ENCODE assay signal across 8 cellular contexts in genomic region chr11:111736191-111736590, GRCh38. TPM values are rescaled to one million over a fixed set of nuclear protein-coding genes. Genes with fewer than 3 reads are reported as not detected.
DNase-seq lines count a peak whose midpoint lies in the region; ATAC-seq and TF ChIP-seq lines count a peak whose summit lies in the region.

No MANE protein-coding gene starts in this region.

- peak overlapping the region; percentile 71 for H2AFZ ChIP-seq in ACC112 (ENCODE audit: low read length, unreplicated experiment)

- peaks cover 2% of the 10 kb centered on the region for H3K36me3 Mint-ChIP-seq in neural crest cell (ENCODE audit: low read depth)
- peaks cover 20% of the 10 kb centered on the region for H3K36me3 Mint-ChIP-seq in activated naive CD4-positive, alpha-beta T cell treated with anti-CD3 and anti-CD28 coated beads, Interleukin-2, amount 10 ng/mL, durations not matched to agents 7 days and 5 days

- no peak for ATAC-seq in GM19463 (IDR thresholded peaks at IDR 0.05; ENCODE audit: unreplicated experiment)

- H3K4me3 Mint-ChIP-seq in neural crest cell = peak overlapping the region; percentile 74
- H3K4me3 Mint-ChIP-seq in activated naive CD4-positive, alpha-beta T cell treated with anti-CD3 and anti-CD28 coated beads, Interleukin-2, amount 10 ng/mL, durations not matched to agents 7 days and 5 days = no peak overlapping the region

- peak overlapping the region; percentile 4 for H3K4me3 ChIP-seq in ACC112 (ENCODE audit: low read depth, low read length)

- H3K9me3 Mint-ChIP-seq in neural crest cell = no peaks in the 10 kb centered on the region
- H3K9me3 Mint-ChIP-seq in activated naive CD4-positive, alpha-beta T cell treated with anti-CD3 and anti-CD28 coated beads, Interleukin-2, amount 10 ng/mL, durations not matched to agents 7 days and 5 days = no peaks in the 10 kb centered on the region

- DNase-seq in RWPE1 (ENCODE audit: low spot score) (no peak), fibroblast of gingiva (ENCODE audit: low read depth) (peak; percentile 76), neural crest cell (ENCODE audit: low read depth, low spot score) (no peak), NCI-H1092 (lab: John Stamatoyannopoulos, UW) (no peak), SK-N-DZ (ENCODE audit: low spot score) (no peak)
- no peak for DNase-seq in activated naive CD4-positive, alpha-beta T cell treated with anti-CD3 and anti-CD28 coated beads, Interleukin-2, amount 10 ng/mL, durations not matched to agents 7 days and 5 days

- peaks cover 8% of the 10 kb centered on the region; the same call in 1 of the 2 replicates for H3K36me3 ChIP-seq in ACC112 (ENCODE audit: insufficient read depth, low read length)

- TF ChIP-seq CTCF in RWPE1 (conservative IDR thresholded peaks at IDR 0.05; ENCODE audit: low read depth) = no peak
- TF ChIP-seq CTCF in neural crest cell (conservative IDR thresholded peaks at IDR 0.05) = no peak

- H3K27ac ChIP-seq in ACC112 (ENCODE audit: low read depth, low read length) (peak overlapping the region; percentile 98), RWPE1 (peak overlapping the region; percentile 87)

- H3K4me1 Mint-ChIP-seq in neural crest cell = peaks cover 64% of the 10 kb centered on the region
- H3K4me1 Mint-ChIP-seq in activated naive CD4-positive, alpha-beta T cell treated with anti-CD3 and anti-CD28 coated beads, Interleukin-2, amount 10 ng/mL, durations not matched to agents 7 days and 5 days = peaks cover 2% of the 10 kb centered on the region

- peaks cover 66% of the 10 kb centered on the region for H3K4me1 ChIP-seq in ACC112 (ENCODE audit: control insufficient read depth, insufficient read depth, low read length, unreplicated experiment)

- H3K79me2 ChIP-seq in ACC112 (ENCODE audit: control insufficient read depth, insufficient read depth, low read length, unreplicated experiment) = no peaks in the 10 kb centered on the region

- no peaks in the 10 kb centered on the region for H3K27me3 ChIP-seq in ACC112 (ENCODE audit: insufficient read depth, low read length)

- H3K27ac Mint-ChIP-seq in neural crest cell (ENCODE audit: unreplicated experiment) = peak overlapping the region; percentile 97
- no peak overlapping the region for H3K27ac Mint-ChIP-seq in activated naive CD4-positive, alpha-beta T cell treated with anti-CD3 and anti-CD28 coated beads, Interleukin-2, amount 10 ng/mL, durations not matched to agents 7 days and 5 days

- H3K27me3 Mint-ChIP-seq in neural crest cell (ENCODE audit: low read depth) = peaks cover 4% of the 10 kb centered on the region
- no peaks in the 10 kb centered on the region for H3K27me3 Mint-ChIP-seq in activated naive CD4-positive, alpha-beta T cell treated with anti-CD3 and anti-CD28 coated beads, Interleukin-2, amount 10 ng/mL, durations not matched to agents 7 days and 5 days

- POLR2A ChIA-PET in RWPE1 (lab: Yijun Ruan, JAX; ENCODE audit: low non-redundant PET) = no interaction called here

- CTCF ChIA-PET in RWPE1 (lab: Yijun Ruan, JAX) = no interaction called here
- CTCF ChIA-PET in activated naive CD4-positive, alpha-beta T cell treated with anti-CD3 and anti-CD28 coated beads, Interleukin-2, amount 10 ng/mL, durations not matched to agents 7 days and 5 days (lab: Charles Lee) = no interaction called here

RNA-seq across cellular contexts. Expression of gene PPP2R1B, which starts 30.0 kb away (rescaled TPM):
- 78.0 and 80.4 TPM in 2 replicates for total RNA-seq in neural crest cell
- 11.6 and 14.5 TPM in 2 replicates for polyA plus RNA-seq in SK-N-DZ (2014; cell fraction: cytosol; rRNA removed)
- 4.6 and 8.0 TPM in 2 replicates for polyA plus RNA-seq in SK-N-DZ (2014; cell fraction: nucleus; rRNA removed)
